ENCODE assay signal across 31 cellular contexts in the genomic region with DNA sequence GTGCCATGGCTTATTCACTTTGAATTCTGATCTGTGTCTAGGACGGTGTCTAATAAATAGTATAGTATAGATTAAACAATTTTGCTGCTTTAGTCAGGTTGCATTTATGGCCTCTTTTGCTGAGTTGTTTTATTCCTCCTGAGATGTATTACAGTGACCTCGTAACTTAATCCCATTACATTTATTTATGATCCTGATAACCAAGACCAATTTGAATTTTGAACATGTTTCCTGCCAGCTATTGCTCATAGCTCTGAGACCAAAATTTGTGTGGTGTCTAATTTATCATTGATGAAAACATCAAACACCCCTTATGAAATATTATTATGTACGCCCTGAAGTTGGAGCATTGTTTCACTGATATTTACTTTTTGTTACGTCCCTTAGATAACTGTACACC.
"Had no signal": no experiment of that assay in that cellular context is flagged by ENCODE, and none has a peak within 500 bp of the region (broad histone marks: within the 10 kb centered on the region; RNA-seq: fewer than 3 reads in every experiment).

No MANE protein-coding gene starts in this region.

- ATAC-seq: activated CD8-positive, alpha-beta memory T cell treated with anti-CD3 and anti-CD28 coated beads, Interleukin-2, amount 10 ng/mL, durations not matched to agents 7 days and 5 days; WTC11 had no signal

- H3K27me3 ChIP-seq: ascending aorta, MG63, SJSA1 had no signal

- H3K27me3 Mint-ChIP-seq: activated CD4-positive, alpha-beta T cell treated with anti-CD3 and anti-CD28 coated beads, Interleukin-2, amount 10 ng/mL, durations not matched to agents 24 days and 14 days; activated CD8-positive, alpha-beta memory T cell treated with anti-CD3 and anti-CD28 coated beads, Interleukin-2, amount 10 ng/mL, durations not matched to agents 7 days and 5 days; activated naive CD4-positive, alpha-beta T cell treated with anti-CD3 and anti-CD28 coated beads, Interleukin-2, amount 50 U/mL, for 24 hours; activated T-cell treated with anti-CD3 and anti-CD28 coated beads, Interleukin-2, amount 50 U/mL, for 24 hours; brain; central memory CD8-positive, alpha-beta T cell had no signal

- H3K9me3 Mint-ChIP-seq: activated CD4-positive, alpha-beta T cell treated with anti-CD3 and anti-CD28 coated beads, Interleukin-2, amount 10 ng/mL, durations not matched to agents 24 days and 14 days; activated naive CD4-positive, alpha-beta T cell treated with anti-CD3 and anti-CD28 coated beads, Interleukin-2, amount 50 U/mL, for 24 hours; activated T-helper 1 cell treated with anti-CD3 and anti-CD28 coated beads, Interleukin-12 subunit alpha, Interleukin-12 subunit beta, Interleukin-2, Interleukin-4 antibody, amounts not matched to agents 30 ng/mL and 10 ng/mL and 1 ng/mL, durations not matched to agents 14 hours and 24 hours and 36 hours; brain had no signal

- H3K9me3 ChIP-seq: ascending aorta, MG63, SJSA1 had no signal

- H3K36me3 Mint-ChIP-seq: activated CD8-positive, alpha-beta memory T cell treated with anti-CD3 and anti-CD28 coated beads, Interleukin-2, amount 10 ng/mL, durations not matched to agents 7 days and 5 days; activated naive CD4-positive, alpha-beta T cell treated with anti-CD3 and anti-CD28 coated beads, Interleukin-2, amount 50 U/mL, for 24 hours; brain; WTC11 had no signal

- H3K4me1 ChIP-seq: ascending aorta had no signal

- H3K36me3 ChIP-seq: ascending aorta, MG63, SJSA1 had no signal

- H3K27ac Mint-ChIP-seq: activated CD4-positive, alpha-beta T cell treated with anti-CD3 and anti-CD28 coated beads, Interleukin-2, amount 10 ng/mL, durations not matched to agents 24 days and 14 days; activated CD8-positive, alpha-beta memory T cell treated with anti-CD3 and anti-CD28 coated beads, Interleukin-2, amount 10 ng/mL, durations not matched to agents 7 days and 5 days; activated naive CD4-positive, alpha-beta T cell treated with anti-CD3 and anti-CD28 coated beads, Interleukin-2, amount 50 U/mL, for 24 hours; activated T-cell treated with anti-CD3 and anti-CD28 coated beads, Interleukin-2, amount 50 U/mL, for 24 hours; activated T-helper 1 cell treated with anti-CD3 and anti-CD28 coated beads, Interleukin-12 subunit alpha, Interleukin-12 subunit beta, Interleukin-2, Interleukin-4 antibody, amounts not matched to agents 30 ng/mL and 10 ng/mL and 1 ng/mL, durations not matched to agents 14 hours and 24 hours and 36 hours; brain; WTC11 had no signal

- H3K4me3 ChIP-seq: ascending aorta, MG63, SJSA1 had no signal

- H3K27ac ChIP-seq: ascending aorta, SJSA1 had no signal

- H3K4me1 Mint-ChIP-seq: activated CD4-positive, alpha-beta T cell treated with anti-CD3 and anti-CD28 coated beads, Interleukin-2, amount 10 ng/mL, durations not matched to agents 24 days and 14 days; activated CD8-positive, alpha-beta memory T cell treated with anti-CD3 and anti-CD28 coated beads, Interleukin-2, amount 10 ng/mL, durations not matched to agents 7 days and 5 days; activated naive CD4-positive, alpha-beta T cell treated with anti-CD3 and anti-CD28 coated beads, Interleukin-2, amount 50 U/mL, for 24 hours; central memory CD8-positive, alpha-beta T cell had no signal

- H3K4me3 Mint-ChIP-seq: activated CD4-positive, alpha-beta T cell treated with anti-CD3 and anti-CD28 coated beads, Interleukin-2, amount 10 ng/mL, durations not matched to agents 24 days and 14 days; activated CD8-positive, alpha-beta memory T cell treated with anti-CD3 and anti-CD28 coated beads, Interleukin-2, amount 10 ng/mL, durations not matched to agents 7 days and 5 days; activated naive CD4-positive, alpha-beta T cell treated with anti-CD3 and anti-CD28 coated beads, Interleukin-2, amount 50 U/mL, for 24 hours; activated T-cell treated with anti-CD3 and anti-CD28 coated beads, Interleukin-2, amount 50 U/mL, for 24 hours; activated T-helper 1 cell treated with anti-CD3 and anti-CD28 coated beads, Interleukin-12 subunit alpha, Interleukin-12 subunit beta, Interleukin-2, Interleukin-4 antibody, amounts not matched to agents 30 ng/mL and 10 ng/mL and 1 ng/mL, durations not matched to agents 14 hours and 24 hours and 36 hours; brain; central memory CD8-positive, alpha-beta T cell; WTC11 had no signal

- FAIRE-seq: RCC 7860 had no signal

- DNase-seq: activated CD4-positive, alpha-beta T cell treated with anti-CD3 and anti-CD28 coated beads, Interleukin-2, amount 10 ng/mL, durations not matched to agents 24 days and 14 days; activated CD4-positive, alpha-beta T cell treated with anti-CD3 and anti-CD28 coated beads, Interleukin-2, amount 50 U/mL, for 48 hours; activated CD4-positive, CD25-positive, alpha-beta regulatory T cell treated with anti-CD3 and anti-CD28 coated beads, Interleukin-2, amount 50 U/mL, for 72 hours; activated CD8-positive, alpha-beta memory T cell treated with anti-CD3 and anti-CD28 coated beads, Interleukin-2, amount 10 ng/mL, durations not matched to agents 7 days and 5 days; activated effector memory CD4-positive, alpha-beta T cell treated with Interleukin-2 at 50 U/mL for 16 hours; activated naive CD4-positive, alpha-beta T cell; activated T-cell treated with anti-CD3 and anti-CD28 coated beads, Interleukin-2, amount 50 U/mL, for 24 hours; amniotic stem cell; Kasumi-1; KBM-7; MG63; MV-4-11; NCI-H1092 treated with DMSO at 0.1 percent for 48 hours; NCI-H1417 treated with DMSO at 0.1 percent for 48 hours; NCI-H1694 treated with DMSO at 0.1 percent for 48 hours; NCI-H2029 treated with DMSO at 0.1 percent for 48 hours; NCI-H345; NCI-H510A; NCI-H526 treated with DMSO at 0.1 percent for 48 hours; NCI-H82; SHP77; T-helper 2 cell; T1000 had no signal
